In the genomic region with DNA sequence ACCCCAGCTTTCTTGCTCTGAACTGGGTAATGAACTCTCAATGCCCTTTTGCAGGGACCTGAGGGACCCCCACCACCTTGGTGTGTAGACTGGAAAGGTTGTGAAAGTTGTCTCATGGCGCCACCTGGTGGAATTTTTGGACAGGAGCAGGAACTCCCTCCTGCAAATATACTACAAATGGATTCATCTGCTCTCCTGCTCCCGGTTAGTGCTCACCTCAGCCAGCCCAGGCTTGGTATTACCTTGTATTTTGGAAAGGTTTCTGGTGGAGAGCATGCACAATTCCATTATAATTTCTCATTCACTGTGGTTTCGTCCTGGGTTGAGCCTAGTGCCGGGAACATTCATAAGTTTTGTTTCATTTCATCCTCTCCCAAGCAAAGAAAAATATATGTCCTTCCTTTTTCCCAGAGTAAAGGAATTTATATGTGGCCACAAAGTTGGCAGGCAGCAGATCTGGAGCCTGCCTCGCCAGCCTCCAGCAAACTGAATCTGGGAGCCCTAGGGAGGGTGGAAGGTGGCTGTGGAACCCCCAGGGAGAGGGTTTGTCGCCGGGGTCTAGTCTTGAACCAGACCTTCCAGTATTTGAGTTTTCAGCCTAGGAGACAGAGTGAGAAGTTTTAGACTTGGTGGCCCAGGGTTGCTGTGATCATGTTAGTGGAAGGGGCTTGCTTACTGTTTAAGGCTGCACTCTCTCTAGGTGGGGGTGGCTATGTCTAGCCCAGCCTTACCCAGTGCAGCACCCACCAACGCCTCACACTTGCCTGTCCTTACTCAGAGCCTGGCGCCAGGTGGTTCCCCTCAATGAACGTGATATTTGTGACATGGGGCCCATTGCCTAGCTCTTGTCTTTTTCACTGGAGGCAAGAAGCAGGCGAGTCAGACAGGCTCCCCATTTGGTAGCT, we compare ENCODE assay signal across 8 cellular contexts. TPM values are rescaled to one million over a fixed set of nuclear protein-coding genes. Genes with fewer than 3 reads are reported as not detected.
A peak's percentile ranks its signal among the peaks of the same experiment; 100 is the strongest.
DNase-seq lines count a peak whose midpoint lies in the region; ATAC-seq and TF ChIP-seq lines count a peak whose summit lies in the region.

No MANE protein-coding gene starts in this region.

- no peaks in the 10 kb centered on the region for H3K36me3 Mint-ChIP-seq in CD14-positive monocyte

- TF ChIP-seq CTCF in CD14-positive monocyte (IDR thresholded peaks at IDR 0.05) (peak; percentile 79), HCT116 (IDR thresholded peaks at IDR 0.05 in 2 of 3, conservative IDR thresholded peaks at IDR 0.05 in 1 of 3; ENCODE audit: borderline replicate concordance in 1 of 3, insufficient read depth in 1 of 3, low read depth in 2 of 3, low read length in 2 of 3) (peak; percentile 74 to 93 (median 91)), RWPE1 (conservative IDR thresholded peaks at IDR 0.05; ENCODE audit: low read depth) (peak; percentile 87), omental fat pad (IDR thresholded peaks at IDR 0.05) (peak in 1 of 3 donors; percentile 41), testis (IDR thresholded peaks at IDR 0.05) (peak; percentile 78 to 92 (median 79))

- H2AFZ ChIP-seq in HCT116 (ENCODE audit: low read depth, low read length, poor library complexity, severe bottlenecking): no peak overlapping the region

- H3K36me3 ChIP-seq in HCT116 (ENCODE audit: control insufficient read depth in 1 of 2, insufficient read depth in 2 of 2, low read length in 2 of 2) (no peaks in the 10 kb centered on the region), testis (ENCODE audit: low read depth, missing control alignments) (no peaks in the 10 kb centered on the region)

- H3K27ac Mint-ChIP-seq in CD14-positive monocyte: peak overlapping the region in 1 of 7 donors; percentile 64

- peaks cover 4 to 8% of the 10 kb centered on the region in 2 experiments for H3K4me1 ChIP-seq in HCT116 (ENCODE audit: control insufficient read depth in 1 of 2, insufficient read depth in 2 of 2, low read length in 2 of 2)
- H3K4me1 ChIP-seq in testis: no peaks in the 10 kb centered on the region

- H3K9me3 Mint-ChIP-seq in CD14-positive monocyte: no peaks in the 10 kb centered on the region

- TF ChIP-seq RAD21 in HCT116 (IDR thresholded peaks at IDR 0.05; ENCODE audit: low read depth): peak; percentile 93

- peaks cover 4 to 9% (median 7%) of the 10 kb centered on the region in 3 donors for H3K27me3 Mint-ChIP-seq in CD14-positive monocyte (ENCODE audit: low read depth in 3 of 3)

- no peak overlapping the region for H3K4me3 Mint-ChIP-seq in CD14-positive monocyte

- no peaks in the 10 kb centered on the region for H3K9me2 ChIP-seq in HCT116 (ENCODE audit: insufficient read depth)

- CTCF ChIA-PET in HCT116 (lab: Charles Lee): interaction anchor here (1.6 to 9.3 kb wide), 3 partner anchors 77 to 231 kb away, joined by 5 to 102 read pairs (median 29); no protein-coding TSS in a partner anchor
- CTCF ChIA-PET in RWPE1 (lab: Yijun Ruan, JAX): interaction anchor here (0.6 to 7.9 kb wide), 10 partner anchors 14 to 462 kb away, joined by 3 to 121 read pairs (median 4); no protein-coding TSS in a partner anchor

- no peaks in the 10 kb centered on the region for H3K79me2 ChIP-seq in HCT116 (ENCODE audit: insufficient read depth, low read length)

- intact Hi-C loops in CD14-positive monocyte (cut with micrococcal nuclease) (loop anchor here (5.0 kb wide), 1 partner anchor 122 kb away; no protein-coding TSS in a partner anchor), HCT116 (cut with micrococcal nuclease) (loop anchor here (1.0 to 5.0 kb wide), 4 partner anchors 124 to 402 kb away; no protein-coding TSS in a partner anchor), testis (cut with DNase I; ENCODE audit: low total_unique reads) (loop anchor here (10.0 kb wide), 2 partner anchors 205 to 275 kb away; no protein-coding TSS in a partner anchor)

- H3K4me3 ChIP-seq in HCT116 (replicated peaks in 1 of 2; ENCODE audit: low read depth in 1 of 2, low read length in 2 of 2) (no peak overlapping the region), testis (no peak overlapping the region)

- RAD21 ChIA-PET in HCT116 (lab: Charles Lee; ENCODE audit: low non-redundant PET in 1 of 2, low total read pairs in 2 of 2, uncharacterized antibody in 2 of 2, unreplicated experiment in 2 of 2): interaction anchor here in 1 of 2 experiments (0.6 kb wide), 1 partner anchor 216 kb away, joined by 3 read pairs; no protein-coding TSS in a partner anchor

- WGBS in testis, 2 donors: 56 to 61% methylated on average over 11 of the region's 11 CpGs

- H3K4me1 Mint-ChIP-seq in CD14-positive monocyte: peaks cover 5% of the 10 kb centered on the region

- no peaks in the 10 kb centered on the region for H4K20me1 ChIP-seq in HCT116 (ENCODE audit: insufficient read depth)

- H3K9me3 ChIP-seq in HCT116 (ENCODE audit: control insufficient read depth in 1 of 2, insufficient read depth in 1 of 2, low read depth in 1 of 2, low read length in 2 of 2): no peaks in the 10 kb centered on the region
- H3K9me3 ChIP-seq in testis: no peaks in the 10 kb centered on the region

- POLR2A ChIA-PET in HCT116 (lab: Charles Lee) (no interaction called here), RWPE1 (lab: Yijun Ruan, JAX; ENCODE audit: low non-redundant PET) (no interaction called here)

- H3K9ac ChIP-seq in HCT116 (ENCODE audit: low read length): no peak overlapping the region

- H3K27me3 ChIP-seq in HCT116 (ENCODE audit: insufficient read depth, low read length) (no peaks in the 10 kb centered on the region), testis (no peaks in the 10 kb centered on the region)

- TF ChIP-seq POLR2A in HCT116 (IDR thresholded peaks at IDR 0.05; ENCODE audit: borderline replicate concordance, extremely low read depth, insufficient read depth, insufficient read length): no peak
- no peak for TF ChIP-seq POLR2A in testis (IDR thresholded peaks at IDR 0.05)

- peak; percentile 79 for ATAC-seq in HCT116
- ATAC-seq in omental fat pad (ENCODE audit: low FRiP score): no peak

- DNase-seq in CD14-positive monocyte (ENCODE audit: low spot score) (no peak), HCT116 (ENCODE audit: low read depth, low spot score) (peak; percentile 65), RWPE1 (ENCODE audit: low spot score) (peak; percentile 83), foreskin melanocyte (peak; percentile 24), omental fat pad (ENCODE audit: low spot score) (peak; percentile 50), testis (peak; percentile 81), GF-D8 (lab: John Stamatoyannopoulos, UW) (no peak)
- DNase-seq in activated T-helper 9 cell treated with anti-CD3 and anti-CD28 coated beads, Interleukin-2, amount 50 U/mL, for 16 hours (ENCODE audit: low read depth): peak; percentile 47

- no peak overlapping the region for H3K27ac ChIP-seq in HCT116 (ENCODE audit: low read depth, low read length)
- H3K27ac ChIP-seq in RWPE1: peak overlapping the region; percentile 82
- no peak overlapping the region for H3K27ac ChIP-seq in testis

- BruUV-seq in HCT116 (replicated peaks; lab: Mats Ljungman, UMichigan): no TSS peak

- no peak overlapping the region for H3K4me2 ChIP-seq in HCT116 (ENCODE audit: low read length)

TF ChIP-seq in HCT116, 20 proteins besides CTCF, POLR2A, EP300 and RAD21 (continues in another document):
- no peak for TF ChIP-seq ZFX (IDR thresholded peaks at IDR 0.05)
- TF ChIP-seq EGR1 (IDR thresholded peaks at IDR 0.05; ENCODE audit: low read depth): no peak
- no peak for TF ChIP-seq YY1 (IDR thresholded peaks at IDR 0.05; ENCODE audit: extremely low read depth, insufficient replicate concordance, low read depth, low read length)
- TF ChIP-seq, protein P1, sequence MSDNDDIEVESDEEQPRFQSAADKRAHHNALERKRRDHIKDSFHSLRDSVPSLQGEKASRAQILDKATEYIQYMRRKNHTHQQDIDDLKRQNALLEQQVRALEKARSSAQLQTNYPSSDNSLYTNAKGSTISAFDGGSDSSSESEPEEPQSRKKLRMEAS (IDR thresholded peaks at IDR 0.05): no peak
- TF ChIP-seq CBX3 (IDR thresholded peaks at IDR 0.05; ENCODE audit: low read depth): no peak
- no peak for TF ChIP-seq ELF1 (IDR thresholded peaks at IDR 0.05; ENCODE audit: borderline replicate concordance, low read depth)
- no peak for TF ChIP-seq ZNF274 (IDR thresholded peaks at IDR 0.05; ENCODE audit: low read depth, low read length)
- TF ChIP-seq, protein P2, sequence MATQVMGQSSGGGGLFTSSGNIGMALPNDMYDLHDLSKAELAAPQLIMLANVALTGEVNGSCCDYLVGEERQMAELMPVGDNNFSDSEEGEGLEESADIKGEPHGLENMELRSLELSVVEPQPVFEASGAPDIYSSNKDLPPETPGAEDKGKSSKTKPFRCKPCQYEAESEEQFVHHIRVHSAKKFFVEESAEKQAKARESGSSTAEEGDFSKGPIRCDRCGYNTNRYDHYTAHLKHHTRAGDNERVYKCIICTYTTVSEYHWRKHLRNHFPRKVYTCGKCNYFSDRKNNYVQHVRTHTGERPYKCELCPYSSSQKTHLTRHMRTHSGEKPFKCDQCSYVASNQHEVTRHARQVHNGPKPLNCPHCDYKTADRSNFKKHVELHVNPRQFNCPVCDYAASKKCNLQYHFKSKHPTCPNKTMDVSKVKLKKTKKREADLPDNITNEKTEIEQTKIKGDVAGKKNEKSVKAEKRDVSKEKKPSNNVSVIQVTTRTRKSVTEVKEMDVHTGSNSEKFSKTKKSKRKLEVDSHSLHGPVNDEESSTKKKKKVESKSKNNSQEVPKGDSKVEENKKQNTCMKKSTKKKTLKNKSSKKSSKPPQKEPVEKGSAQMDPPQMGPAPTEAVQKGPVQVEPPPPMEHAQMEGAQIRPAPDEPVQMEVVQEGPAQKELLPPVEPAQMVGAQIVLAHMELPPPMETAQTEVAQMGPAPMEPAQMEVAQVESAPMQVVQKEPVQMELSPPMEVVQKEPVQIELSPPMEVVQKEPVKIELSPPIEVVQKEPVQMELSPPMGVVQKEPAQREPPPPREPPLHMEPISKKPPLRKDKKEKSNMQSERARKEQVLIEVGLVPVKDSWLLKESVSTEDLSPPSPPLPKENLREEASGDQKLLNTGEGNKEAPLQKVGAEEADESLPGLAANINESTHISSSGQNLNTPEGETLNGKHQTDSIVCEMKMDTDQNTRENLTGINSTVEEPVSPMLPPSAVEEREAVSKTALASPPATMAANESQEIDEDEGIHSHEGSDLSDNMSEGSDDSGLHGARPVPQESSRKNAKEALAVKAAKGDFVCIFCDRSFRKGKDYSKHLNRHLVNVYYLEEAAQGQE (IDR thresholded peaks at IDR 0.05; ENCODE audit: low read depth): no peak
- no peak for TF ChIP-seq POLR2AphosphoS5 (IDR thresholded peaks at IDR 0.05; ENCODE audit: low read depth, low read length)
- TF ChIP-seq SP1 (IDR thresholded peaks at IDR 0.05; ENCODE audit: low read depth): no peak
- no peak for TF ChIP-seq TCF7L2 (IDR thresholded peaks at IDR 0.05; ENCODE audit: borderline replicate concordance, extremely low read depth, insufficient read depth, insufficient read length)

RNA-seq across cellular contexts. Expression of a gene that starts 9.5 kb away (rescaled TPM):
- polyA plus RNA-seq in CD14-positive monocyte (not detected), testis (ENCODE audit: insufficient read depth, low read depth, low replicate concordance) (22.8 TPM)
- total RNA-seq in HCT116 (2021; ENCODE audit: unreplicated experiment) (18.0 TPM), omental fat pad (1 to 10 TPM in 3 of 4 donors, under 1 TPM in 1; 0.84 to 2.3 (median 1.8) TPM), testis (10 to 100 TPM; 11.6 to 17.6 TPM)
- 27.0 and 31.1 TPM in 2 replicates for polyA plus RNA-seq in HCT116 (2012)

Comparison
In these comparisons a context has a peak if more than half of its experiments do, and no peak if none do; other contexts are left out.
1. DNase-seq: peak in HCT116 (single experiment), RWPE1 (single experiment), activated T-helper 9 cell treated with anti-CD3 and anti-CD28 coated beads, Interleukin-2, amount 50 U/mL, for 16 hours (single experiment), foreskin melanocyte (single experiment), omental fat pad (single experiment) and testis (single experiment); none in CD14-positive monocyte (single experiment) and GF-D8 (single experiment).